ENCODE assay signal across 15 cellular contexts in genomic region chr15:48889925-48890324, GRCh38. TPM values are rescaled to one million over a fixed set of nuclear protein-coding genes. Genes with fewer than 3 reads are reported as not detected.
DNase-seq lines count a peak whose midpoint lies in the region; ATAC-seq, FAIRE-seq and TF ChIP-seq lines count a peak whose summit lies in the region.
"Had no signal": no experiment of that assay in that cellular context is flagged by ENCODE, and none has a peak within 500 bp of the region (broad histone marks: within the 10 kb centered on the region; RNA-seq: fewer than 3 reads in every experiment).

No MANE protein-coding gene starts in this region.

- H3K4me1 Mint-ChIP-seq in astrocyte (ENCODE audit: low read depth, unreplicated experiment), result peaks cover 22% of the 10 kb centered on the region
- H3K4me1 Mint-ChIP-seq in nephron progenitor cell, result peaks cover 35% of the 10 kb centered on the region
- H3K4me1 Mint-ChIP-seq: B cell had no signal

- no peak for TF ChIP-seq EP300 in HepG2 (IDR thresholded peaks at IDR 0.05; ENCODE audit: low read depth in 2 of 2, low read length in 2 of 2)
- no peak for TF ChIP-seq EP300 in HepG2 (CRISPR knock-in tag; IDR thresholded peaks at IDR 0.05; ENCODE audit: borderline replicate concordance)

- H3K27me3 Mint-ChIP-seq in astrocyte (ENCODE audit: low read depth, unreplicated experiment), result no peaks in the 10 kb centered on the region
- H3K27me3 Mint-ChIP-seq in nephron progenitor cell (ENCODE audit: low read depth, poor library complexity), result no peaks in the 10 kb centered on the region

- 53% methylated on average over 3 of the region's 3 CpGs for WGBS in HepG2 (ENCODE audit: low lambda C conversion rate)
- 70% methylated on average over 3 of the region's 3 CpGs for WGBS in right lobe of liver (ENCODE audit: insufficient coverage, low coverage, low lambda C conversion rate, missing lambda C conversion rate)

- H3K9me3 ChIP-seq in HepG2 (ENCODE audit: low read length) (no peaks in the 10 kb centered on the region), right lobe of liver (no peaks in the 10 kb centered on the region), astrocyte (ENCODE audit: insufficient read depth, low read depth, low read length) (no peaks in the 10 kb centered on the region)

- H4K20me1 ChIP-seq in HepG2 (ENCODE audit: insufficient read depth, low read length) (no peaks in the 10 kb centered on the region), astrocyte (ENCODE audit: insufficient read depth, low read length) (no peaks in the 10 kb centered on the region)

- POLR2A ChIA-PET in HepG2 (lab: Yijun Ruan, JAX), result no interaction called here

- H3K4me3 ChIP-seq in HepG2 (replicated peaks in 1 of 3; ENCODE audit: insufficient read depth in 1 of 3, low read depth in 2 of 3, low read length in 3 of 3) (no peak overlapping the region), right lobe of liver (no peak overlapping the region), astrocyte (ENCODE audit: insufficient read depth, low read depth, low read length) (no peak overlapping the region)
- H3K4me3 ChIP-seq: GM12878 had no signal

- no TSS peak for BruUV-seq in HepG2 (replicated peaks; lab: Mats Ljungman, UMichigan)

- H3K4me2 ChIP-seq in HepG2 (ENCODE audit: low read depth, low read length) (no peak overlapping the region), astrocyte (ENCODE audit: low read length) (no peak overlapping the region)

- H3K9me3 Mint-ChIP-seq in astrocyte (ENCODE audit: unreplicated experiment), result peaks cover 1% of the 10 kb centered on the region
- no peaks in the 10 kb centered on the region for H3K9me3 Mint-ChIP-seq in nephron progenitor cell
- H3K9me3 Mint-ChIP-seq: CD4-positive, alpha-beta T cell had no signal

- no peak overlapping the region for H3K9ac ChIP-seq in HepG2 (ENCODE audit: insufficient read depth, low read depth, low read length)
- H3K9ac ChIP-seq in astrocyte (ENCODE audit: low read length), result no peak overlapping the region

- H3K4me1 ChIP-seq in HepG2 (ENCODE audit: insufficient read depth, low read length), result 0 out of 2 replicates have a peak, but pooled peaks cover 7% of the 10 kb centered on the region
- no peaks in the 10 kb centered on the region for H3K4me1 ChIP-seq in right lobe of liver
- H3K4me1 ChIP-seq in astrocyte (ENCODE audit: insufficient read depth, low read length), result peaks cover 6% of the 10 kb centered on the region

- CTCF ChIA-PET in HepG2 (lab: Yijun Ruan, JAX; ENCODE audit: low intra/inter-chr PET ratio, low total read pairs), result no interaction called here

- H3K4me3 Mint-ChIP-seq in astrocyte (ENCODE audit: unreplicated experiment) (no peak overlapping the region), nephron progenitor cell (no peak overlapping the region)
- H3K4me3 Mint-ChIP-seq: B cell; CD4-positive, alpha-beta T cell had no signal

- no peak for TF ChIP-seq RAD21 in HepG2 (CRISPR knock-in tag; IDR thresholded peaks at IDR 0.05)

- H2AFZ ChIP-seq in HepG2 (ENCODE audit: low read length) (no peak overlapping the region), astrocyte (ENCODE audit: low read depth, low read length) (no peak overlapping the region)

- DNase-seq in HepG2 (ENCODE audit: low spot score), result no peak
- DNase-seq in right lobe of liver, result no peak
- DNase-seq in astrocyte (ENCODE audit: low read depth), result no peak
- no peak for DNase-seq in nephron progenitor cell
- no peak for DNase-seq in hepatic stellate cell (ENCODE audit: low spot score)
- DNase-seq in frontal cortex (ENCODE audit: low spot score in 2 of 2), result no peak
- DNase-seq: C1 segment of cervical spinal cord; CD4-positive, alpha-beta T cell; DMS79 had no signal

- no peak overlapping the region for H3K27ac ChIP-seq in HepG2 (ENCODE audit: extremely low read length, insufficient read depth, low read length)
- H3K27ac ChIP-seq in right lobe of liver, result no peak overlapping the region
- H3K27ac ChIP-seq in astrocyte (ENCODE audit: low read depth, low read length), result no peak overlapping the region

- H3K36me3 Mint-ChIP-seq in astrocyte (ENCODE audit: low read depth, unreplicated experiment) (no peaks in the 10 kb centered on the region), nephron progenitor cell (ENCODE audit: low read depth) (no peaks in the 10 kb centered on the region)

- H3K27me3 ChIP-seq in HepG2 (ENCODE audit: control insufficient read depth in 1 of 2, insufficient read depth in 2 of 2, low read length in 2 of 2) (peaks cover 0 to 7% of the 10 kb centered on the region in 2 experiments; a peak in 1 of 5 replicates), right lobe of liver (no peaks in the 10 kb centered on the region), astrocyte (ENCODE audit: insufficient read depth, low read length) (no peaks in the 10 kb centered on the region)

- H3K27ac Mint-ChIP-seq in astrocyte (ENCODE audit: unreplicated experiment) (peak overlapping the region; percentile 75), nephron progenitor cell (peak overlapping the region; percentile 95)
- H3K27ac Mint-ChIP-seq: B cell; CD4-positive, alpha-beta T cell had no signal

- TF ChIP-seq CTCF in HepG2 (CRISPR knock-in tag; IDR thresholded peaks at IDR 0.05) (no peak), right lobe of liver (IDR thresholded peaks at IDR 0.05) (no peak), astrocyte (IDR thresholded peaks at IDR 0.05; ENCODE audit: insufficient read depth, low read depth, low read length) (no peak), nephron progenitor cell (IDR thresholded peaks at IDR 0.05) (no peak)

- in situ Hi-C loops in HepG2 (cut with HindIII; ENCODE audit: extremely low pct_ligation_motif_present, low pct_unique_long_range_greater_than_20kb), result no loop called here

- H3K79me2 ChIP-seq in HepG2 (ENCODE audit: insufficient read depth, low read length), result no peaks in the 10 kb centered on the region
- H3K79me2 ChIP-seq in astrocyte (ENCODE audit: insufficient read depth, low read length), result no peaks in the 10 kb centered on the region

- FAIRE-seq in HepG2 (lab: Jason Lieb, UNC), result no peak
- no peak for FAIRE-seq in astrocyte (lab: Jason Lieb, UNC)
- no peak for FAIRE-seq in frontal cortex (lab: Jason Lieb, UNC)
- FAIRE-seq: A204.1, GM12878, GM18507, HTR-8/SVneo had no signal

- intact Hi-C loops in HepG2 (cut with micrococcal nuclease; ENCODE audit: unreplicated experiment), result no loop called here
- intact Hi-C loops in right lobe of liver (cut with DNase I), result no loop called here

- TF ChIP-seq POLR2A in HepG2 (IDR thresholded peaks at IDR 0.05; ENCODE audit: insufficient read depth in 1 of 2, low read depth in 2 of 2, low read length in 2 of 2), result no peak
- no peak for TF ChIP-seq POLR2A in right lobe of liver (IDR thresholded peaks at IDR 0.05)

- ATAC-seq in HepG2, result no peak
- no peak for ATAC-seq in right lobe of liver
- ATAC-seq in GM19324 (IDR thresholded peaks at IDR 0.05; ENCODE audit: low FRiP score, unreplicated experiment), result no peak
- ATAC-seq: GM12878 had no signal

- H3K36me3 ChIP-seq in HepG2 (replicated peaks in 1 of 2; ENCODE audit: control insufficient read depth in 1 of 2, insufficient read depth in 2 of 2, low read length in 2 of 2) (no peaks in the 10 kb centered on the region), right lobe of liver (no peaks in the 10 kb centered on the region), astrocyte (ENCODE audit: insufficient read depth, low read length) (no peaks in the 10 kb centered on the region)

TF ChIP-seq in HepG2, 621 proteins besides CTCF, POLR2A, EP300 and RAD21:
- peak; percentile 38; the same call in 1 of the 2 replicates for TF ChIP-seq ZNF629 (CRISPR knock-in tag; conservative IDR thresholded peaks at IDR 0.05)
- no peak for TF ChIP-seq ZNF441 (CRISPR knock-in tag; IDR thresholded peaks at IDR 0.05; ENCODE audit: borderline replicate concordance)

RNA-seq across cellular contexts. Expression of gene EID1, which starts 12.0 kb away (rescaled TPM):
- total RNA-seq in HepG2 (2016; rRNA removed; fragmentation: Illumina TruSeq; extraction: Trizol), result 5.4 and 8.0 TPM in 2 replicates
- total RNA-seq in HepG2 (2016; cell fraction: cytosol; rRNA removed; fragmentation: Illumina TruSeq; extraction: Trizol; ENCODE audit: low read depth), result 0.20 and 0.26 TPM in 2 replicates
- 5.8 and 10.1 TPM in 2 replicates for total RNA-seq in HepG2 (2016; cell fraction: insoluble cytoplasmic fraction; rRNA removed; fragmentation: Illumina TruSeq; extraction: Trizol)
- total RNA-seq in HepG2 (2016; cell fraction: membrane; rRNA removed; fragmentation: Illumina TruSeq; extraction: Trizol), result 0.99 and 1.3 TPM in 2 replicates
- total RNA-seq in HepG2 (2016; cell fraction: nucleus; rRNA removed; fragmentation: Illumina TruSeq; extraction: Trizol), result 1.7 and 2.3 TPM in 2 replicates
- 1.7 and 2.2 TPM in 2 replicates for polyA plus RNA-seq in HepG2 (2011; rRNA removed)
- 1.7 and 1.8 TPM in 2 replicates for polyA plus RNA-seq in HepG2 (2011; cell fraction: cytosol; rRNA removed)
- polyA plus RNA-seq in HepG2 (2011; cell fraction: nucleus; rRNA removed), result 0.23 and 0.26 TPM in 2 replicates
- 0.79 and 1.1 TPM in 2 replicates for polyA plus RNA-seq in HepG2 (2012)
- polyA plus RNA-seq in HepG2 (2016; cell fraction: cytosol; fragmentation: Illumina TruSeq; extraction: Trizol; ENCODE audit: low read depth), result 0.38 and 0.42 TPM in 2 replicates
- polyA plus RNA-seq in HepG2 (2016; cell fraction: insoluble cytoplasmic fraction; fragmentation: Illumina TruSeq; extraction: Trizol; ENCODE audit: low read depth), result 9.2 TPM in 2 replicates
- 0.95 and 1.4 TPM in 2 replicates for polyA plus RNA-seq in HepG2 (2016; cell fraction: membrane; fragmentation: Illumina TruSeq; extraction: Trizol; ENCODE audit: low read depth)
- 2.4 and 5.1 TPM in 2 replicates for polyA plus RNA-seq in HepG2 (2016; cell fraction: nucleus; fragmentation: Illumina TruSeq; extraction: Trizol; ENCODE audit: insufficient read depth, low read depth)
- polyA minus RNA-seq in HepG2 (2011; rRNA and poly(A)+ RNA removed; ENCODE audit: low replicate concordance), result 0.26 and 32.6 TPM in 2 replicates
- polyA minus RNA-seq in HepG2 (2011; cell fraction: cytosol; rRNA and poly(A)+ RNA removed), result 0.69 and 1.3 TPM in 2 replicates
- 0.87 and 1.3 TPM in 2 replicates for polyA minus RNA-seq in HepG2 (2011; cell fraction: nucleus; rRNA and poly(A)+ RNA removed)
- total RNA-seq in right lobe of liver, result 10 to 100 TPM; 33.6 to 69.3 (median 47.5) TPM
- 165 and 166 TPM in 2 replicates for total RNA-seq in astrocyte
- total RNA-seq in frontal cortex, result 278 TPM
